Comparison of ENCODE assay signal across 22 cellular contexts in genomic region chr19:42442833-42443232, GRCh38. TPM values are rescaled to one million over a fixed set of nuclear protein-coding genes. Genes with fewer than 3 reads are reported as not detected.
DNase-seq lines count a peak whose midpoint lies in the region; ATAC-seq and TF ChIP-seq lines count a peak whose summit lies in the region.
"Had no signal": no experiment of that assay in that cellular context is flagged by ENCODE, and none has a peak within 500 bp of the region (broad histone marks: within the 10 kb centered on the region; RNA-seq: fewer than 3 reads in every experiment).

Gene CXCL17 (minus strand): TSS chr19:42442946. CDS start chr19:42442832, 114 bp downstream.

- no peaks in the 10 kb centered on the region for H3K27me3 ChIP-seq in left lung
- H3K27me3 ChIP-seq: ovary had no signal

- H3K36me3 Mint-ChIP-seq in T-helper 17 cell (ENCODE audit: low read depth) (no peaks in the 10 kb centered on the region), type B pancreatic cell (no peaks in the 10 kb centered on the region), endothelial cell (ENCODE audit: low read depth, unreplicated experiment) (no peaks in the 10 kb centered on the region)
- H3K36me3 Mint-ChIP-seq: activated naive CD4-positive, alpha-beta T cell treated with anti-CD3 and anti-CD28 coated beads, Interleukin-2, amount 10 ng/mL, durations not matched to agents 7 days and 5 days; naive B cell had no signal

- H3K27ac ChIP-seq in left lung = peak within 1 kb of the TSS; percentile 65 to 82
- H3K27ac ChIP-seq: ovary, WERI-Rb-1 had no signal

- no peaks in the 10 kb centered on the region for H3K36me3 ChIP-seq in left lung
- H3K36me3 ChIP-seq: ovary, WERI-Rb-1 had no signal

- ATAC-seq in T-helper 17 cell (no peak), left lung (peak; percentile 44)

- H3K4me1 Mint-ChIP-seq in T-helper 17 cell (peaks cover 37% of the 10 kb centered on the region), type B pancreatic cell (ENCODE audit: unreplicated experiment) (peaks cover 37% of the 10 kb centered on the region), endothelial cell (ENCODE audit: unreplicated experiment) (peaks cover 12% of the 10 kb centered on the region)

- H3K4me1 ChIP-seq in left lung = peaks cover 0 to 26% of the 10 kb centered on the region in 2 donors

- TF ChIP-seq CTCF in left lung (IDR thresholded peaks at IDR 0.05) (no peak), type B pancreatic cell (conservative IDR thresholded peaks at IDR 0.05) (no peak), endothelial cell (IDR thresholded peaks at IDR 0.05; ENCODE audit: unreplicated experiment) (no peak)

- no peaks in the 10 kb centered on the region for H3K27me3 Mint-ChIP-seq in T-helper 17 cell
- no peaks in the 10 kb centered on the region for H3K27me3 Mint-ChIP-seq in type B pancreatic cell
- no peaks in the 10 kb centered on the region for H3K27me3 Mint-ChIP-seq in endothelial cell (ENCODE audit: unreplicated experiment)

- H3K27ac Mint-ChIP-seq in T-helper 17 cell (peak within 1 kb of the TSS; percentile 88), type B pancreatic cell (peak within 1 kb of the TSS; percentile 96), endothelial cell (ENCODE audit: unreplicated experiment) (no peak within 1 kb of the TSS)
- H3K27ac Mint-ChIP-seq: activated naive CD4-positive, alpha-beta T cell treated with anti-CD3 and anti-CD28 coated beads, Interleukin-2, amount 10 ng/mL, durations not matched to agents 7 days and 5 days; naive B cell had no signal

- peak within 1 kb of the TSS; percentile 17 to 36 for H3K4me3 ChIP-seq in left lung
- H3K4me3 ChIP-seq: ovary, skin epidermis had no signal

- H3K4me3 Mint-ChIP-seq in T-helper 17 cell = no peak within 1 kb of the TSS
- peak within 1 kb of the TSS; percentile 26 for H3K4me3 Mint-ChIP-seq in type B pancreatic cell
- H3K4me3 Mint-ChIP-seq in endothelial cell (ENCODE audit: unreplicated experiment) = no peak within 1 kb of the TSS
- H3K4me3 Mint-ChIP-seq: activated naive CD4-positive, alpha-beta T cell treated with anti-CD3 and anti-CD28 coated beads, Interleukin-2, amount 10 ng/mL, durations not matched to agents 7 days and 5 days; naive B cell; T-helper 1 cell treated with Interleukin-12 subunit alpha and Interleukin-12 subunit beta and Interleukin-4 antibody, amounts not matched to agents 30 μg/mL and 1 μg/mL, for 36 hours had no signal

- H3K9me3 Mint-ChIP-seq in type B pancreatic cell (no peaks in the 10 kb centered on the region), endothelial cell (ENCODE audit: unreplicated experiment) (peaks cover 4% of the 10 kb centered on the region)
- H3K9me3 Mint-ChIP-seq: activated naive CD4-positive, alpha-beta T cell treated with anti-CD3 and anti-CD28 coated beads, Interleukin-2, amount 10 ng/mL, durations not matched to agents 7 days and 5 days; naive B cell; T-helper 1 cell treated with Interleukin-12 subunit alpha and Interleukin-12 subunit beta and Interleukin-4 antibody, amounts not matched to agents 30 μg/mL and 1 μg/mL, for 36 hours had no signal

- intact Hi-C loops in left lung (cut with DNase I) = no loop called here

- DNase-seq in HT-29 (ENCODE audit: low spot score) (peak; percentile 63), T-helper 17 cell (no peak), left lung (no peak), type B pancreatic cell (ENCODE audit: extremely low spot score, unreplicated experiment) (no peak), endothelial cell (ENCODE audit: low spot score) (no peak), epidermal melanocyte (ENCODE audit: insufficient read length, low spot score) (no peak), LoVo (ENCODE audit: low spot score) (no peak)
- no peak for DNase-seq in activated effector memory CD4-positive, alpha-beta T cell treated with Interleukin-2 at 50 U/mL for 16 hours
- DNase-seq: activated CD4-positive, alpha-beta T cell treated with anti-CD3 and anti-CD28 coated beads, Interleukin-2, amount 50 U/mL, for 4 hours; activated naive CD4-positive, alpha-beta T cell treated with anti-CD3 and anti-CD28 coated beads, Interleukin-2, amount 10 ng/mL, durations not matched to agents 7 days and 5 days; cortex of kidney; MM.1S; naive B cell; NCI-H1694 treated with DMSO at 0.1 percent for 48 hours; NCI-H524; ovary; stimulated activated CD4-positive, alpha-beta T cell treated with anti-CD3 and anti-CD28 coated beads, Interleukin-4, amount 100 ng/mL, for 24 hours; substantia nigra; WERI-Rb-1 had no signal

- H3K9me3 ChIP-seq in T-helper 17 cell (ENCODE audit: control insufficient read depth, low read length, poor library complexity, severe bottlenecking) = no peaks in the 10 kb centered on the region
- no peaks in the 10 kb centered on the region for H3K9me3 ChIP-seq in left lung
- H3K9me3 ChIP-seq: ovary had no signal

RNA-seq across cellular contexts. Expression of gene CXCL17, which starts in this region (rescaled TPM):
- 0.61 TPM in 1 of 2 replicates, not detected in the other for total RNA-seq in HT-29 (2014; rRNA removed; shearing (Covaris generic))
- not detected for total RNA-seq in T-helper 17 cell
- 100 to 1,000 TPM; 162 to 257 TPM for total RNA-seq in left lung
- 1.0 and 3.2 TPM in 2 replicates for total RNA-seq in type B pancreatic cell (ENCODE audit: low replicate concordance)
- not detected for total RNA-seq in endothelial cell (ENCODE audit: unreplicated experiment)
- total RNA-seq: endothelial cell of umbilical vein had no signal

Comparison
In these comparisons a context has a peak if more than half of its experiments do, and no peak if none do; other contexts are left out.
1. RNA of gene CXCL17 (total RNA-seq): 162 to 257 TPM in left lung; 1.0 to 3.2 TPM in type B pancreatic cell, 0.61 TPM in HT-29, not detected in T-helper 17 cell and not detected in endothelial cell (single experiment); every median in the first group is over 10 times any median in the second.
2. Peak in DNase-seq in HT-29; RNA of the gene not detected or under 1 TPM.